Comparison of ENCODE assay signal across 10 cellular contexts in the genomic region with DNA sequence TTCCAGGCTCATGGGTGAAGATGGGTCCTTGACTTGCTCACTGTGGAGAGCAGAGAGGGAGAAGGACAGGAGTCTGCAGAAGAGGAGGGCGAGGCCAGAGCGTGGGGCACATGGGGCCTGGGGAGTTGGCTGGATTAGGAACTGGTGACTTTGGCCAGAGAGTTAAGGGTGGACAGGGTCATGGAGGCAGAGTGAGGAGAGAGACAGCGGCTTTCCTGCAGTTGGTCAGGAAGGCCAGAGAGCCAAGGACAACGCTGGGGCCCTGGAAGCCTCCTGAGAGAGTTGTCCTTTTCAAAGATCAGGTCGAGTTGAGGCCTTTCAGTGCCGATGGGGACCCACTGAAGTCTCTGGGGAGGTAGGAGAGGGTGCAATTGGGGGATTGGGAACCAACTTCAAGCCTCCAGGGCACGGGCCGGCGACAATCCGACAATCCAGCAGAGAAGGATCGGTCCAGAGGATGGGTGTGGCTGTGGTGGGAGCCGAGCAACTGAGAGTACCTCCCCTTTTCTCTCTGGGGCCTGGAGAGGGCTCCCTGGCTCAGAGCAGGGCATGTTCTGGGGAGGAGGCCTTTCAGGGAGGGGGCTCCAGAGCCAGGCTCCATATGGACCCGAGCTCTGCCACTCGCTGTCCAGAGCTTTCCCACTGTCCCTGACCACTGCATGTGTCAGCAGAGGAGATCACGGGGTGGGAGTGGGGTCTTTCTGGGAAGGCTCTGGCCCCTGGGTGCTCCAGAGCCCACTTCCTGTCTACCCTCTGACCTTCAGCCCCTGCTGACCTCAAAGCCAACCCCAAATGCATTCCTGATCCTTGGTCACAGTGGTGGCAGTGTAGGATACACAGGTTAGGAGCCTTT. TPM values are rescaled to one million over a fixed set of nuclear protein-coding genes. Genes with fewer than 3 reads are reported as not detected.
DNase-seq lines count a peak whose midpoint lies in the region; ATAC-seq and TF ChIP-seq lines count a peak whose summit lies in the region.
"Had no signal": no experiment of that assay in that cellular context is flagged by ENCODE, and none has a peak within 500 bp of the region (broad histone marks: within the 10 kb centered on the region; RNA-seq: fewer than 3 reads in every experiment).

No MANE protein-coding gene starts in this region.

- no TSS peak for BruUV-seq in MCF 10A (replicated peaks; lab: Mats Ljungman, UMichigan)

- intact Hi-C loops in MCF 10A (cut with micrococcal nuclease) = no loop called here

- H4K91ac ChIP-seq in mesenchymal stem cell (ENCODE audit: low read length) = peak overlapping the region; percentile 91

- in situ Hi-C loops in GM13977 (cut with MboI; ENCODE audit: low pct_unique_long_range_greater_than_20kb, low sequenced_read_pairs, unreplicated experiment) = no loop called here

- H3K27ac Mint-ChIP-seq in activated CD8-positive, alpha-beta memory T cell treated with anti-CD3 and anti-CD28 coated beads, Interleukin-2, amount 10 ng/mL, durations not matched to agents 7 days and 5 days = peak overlapping the region; percentile 52
- H3K27ac Mint-ChIP-seq in MCF 10A (ENCODE audit: low read depth, unreplicated experiment) = peak overlapping the region; percentile 85

- peak overlapping the region; percentile 11 to 25 for H3K23ac ChIP-seq in mesenchymal stem cell (ENCODE audit: low read length in 2 of 2)

- H3K9me3 Mint-ChIP-seq in activated CD8-positive, alpha-beta memory T cell treated with anti-CD3 and anti-CD28 coated beads, Interleukin-2, amount 10 ng/mL, durations not matched to agents 7 days and 5 days (ENCODE audit: low read depth) = no peaks in the 10 kb centered on the region
- H3K9me3 Mint-ChIP-seq in MCF 10A (ENCODE audit: unreplicated experiment) = no peaks in the 10 kb centered on the region

- H3K4me3 Mint-ChIP-seq in activated CD8-positive, alpha-beta memory T cell treated with anti-CD3 and anti-CD28 coated beads, Interleukin-2, amount 10 ng/mL, durations not matched to agents 7 days and 5 days = no peak overlapping the region
- peak overlapping the region; percentile 22 for H3K4me3 Mint-ChIP-seq in MCF 10A (ENCODE audit: unreplicated experiment)

- peak in 1 of 2 donors; percentile 11 for TF ChIP-seq EP300 in tibial nerve (IDR thresholded peaks at IDR 0.05)

- peak overlapping the region; percentile 54 to 72 for H3K4ac ChIP-seq in mesenchymal stem cell (ENCODE audit: low read depth in 1 of 2, low read length in 2 of 2)

- peaks cover 41 to 75% of the 10 kb centered on the region in 2 experiments for H3K36me3 ChIP-seq in mesenchymal stem cell (ENCODE audit: control insufficient read depth in 1 of 2, insufficient read depth in 2 of 2, low read depth in 1 of 2, low read length in 2 of 2)
- H3K36me3 ChIP-seq in tibial nerve = peaks cover 2 to 45% (median 8%) of the 10 kb centered on the region in 3 donors

- H3K27me3 ChIP-seq in mesenchymal stem cell (ENCODE audit: control insufficient read depth in 1 of 2, insufficient read depth in 1 of 2, low read length in 2 of 2) (no peaks in the 10 kb centered on the region), tibial nerve (no peaks in the 10 kb centered on the region)

- peaks cover 32% of the 10 kb centered on the region for H3K4me1 Mint-ChIP-seq in activated CD8-positive, alpha-beta memory T cell treated with anti-CD3 and anti-CD28 coated beads, Interleukin-2, amount 10 ng/mL, durations not matched to agents 7 days and 5 days
- peaks cover 35% of the 10 kb centered on the region for H3K4me1 Mint-ChIP-seq in MCF 10A (ENCODE audit: insufficient read depth, unreplicated experiment)

- H3K27me3 Mint-ChIP-seq in activated CD8-positive, alpha-beta memory T cell treated with anti-CD3 and anti-CD28 coated beads, Interleukin-2, amount 10 ng/mL, durations not matched to agents 7 days and 5 days = no peaks in the 10 kb centered on the region
- H3K27me3 Mint-ChIP-seq in MCF 10A (ENCODE audit: insufficient read depth, unreplicated experiment) = no peaks in the 10 kb centered on the region

- H3K4me2 ChIP-seq in mesenchymal stem cell (ENCODE audit: low read length, poor library complexity, severe bottlenecking) = no peak overlapping the region

- H3K4me1 ChIP-seq in mesenchymal stem cell (ENCODE audit: control insufficient read depth, insufficient read depth, low read depth, low read length) (peaks cover 43% of the 10 kb centered on the region), tibial nerve (peaks cover 3 to 89% (median 46%) of the 10 kb centered on the region in 4 donors)

- peak overlapping the region in 1 of 2 experiments; percentile 53 for H3K4me3 ChIP-seq in mesenchymal stem cell (ENCODE audit: insufficient read depth in 1 of 2, low read depth in 1 of 2, low read length in 2 of 2)
- H3K4me3 ChIP-seq in tibial nerve = peak overlapping the region in 1 of 4 donors; percentile 26

- peaks cover 24% of the 10 kb centered on the region for H3K36me3 Mint-ChIP-seq in activated CD8-positive, alpha-beta memory T cell treated with anti-CD3 and anti-CD28 coated beads, Interleukin-2, amount 10 ng/mL, durations not matched to agents 7 days and 5 days
- H3K36me3 Mint-ChIP-seq in MCF 10A (ENCODE audit: insufficient read depth, unreplicated experiment) = peaks cover 51% of the 10 kb centered on the region

- H2AFZ ChIP-seq in mesenchymal stem cell (ENCODE audit: low read depth, low read length) = no peak overlapping the region

- CTCF ChIA-PET in activated CD8-positive, alpha-beta memory T cell treated with anti-CD3 and anti-CD28 coated beads, Interleukin-2, amount 10 ng/mL, durations not matched to agents 7 days and 5 days (lab: Charles Lee) = interaction anchor here (1.3 kb wide), 1 partner anchor 14 kb away, joined by 4 read pairs; no protein-coding TSS in a partner anchor
- CTCF ChIA-PET in MCF 10A (lab: Yijun Ruan, JAX) = interaction anchor here (1.6 to 1.9 kb wide), 2 partner anchors 11 to 14 kb away, joined by 5 to 8 read pairs; no protein-coding TSS in a partner anchor

- TF ChIP-seq CTCF in MCF 10A (IDR thresholded peaks at IDR 0.05; ENCODE audit: unreplicated experiment) (no peak), tibial nerve (IDR thresholded peaks at IDR 0.05) (no peak), GM13977 (IDR thresholded peaks at IDR 0.05; ENCODE audit: extremely low read depth, insufficient read depth, missing control alignments) (no peak)

- POLR2A ChIA-PET in MCF 10A (lab: Yijun Ruan, JAX) = interaction anchor here (0.7 to 1.1 kb wide), 6 partner anchors 11 to 229 kb away, joined by 3 to 7 read pairs (median 3); a partner anchor contains a TSS

- peak overlapping the region; percentile 43 for H2BK120ac ChIP-seq in mesenchymal stem cell (ENCODE audit: low read depth, low read length)

- no peak for ATAC-seq in activated CD8-positive, alpha-beta memory T cell treated with anti-CD3 and anti-CD28 coated beads, Interleukin-2, amount 10 ng/mL, durations not matched to agents 7 days and 5 days

- TF ChIP-seq POLR2A in tibial nerve (IDR thresholded peaks at IDR 0.05) = no peak

- peak overlapping the region; percentile 47 for H4K8ac ChIP-seq in mesenchymal stem cell (ENCODE audit: low read length)

- no peak for DNase-seq in activated CD8-positive, alpha-beta memory T cell treated with anti-CD3 and anti-CD28 coated beads, Interleukin-2, amount 10 ng/mL, durations not matched to agents 7 days and 5 days
- no peak for DNase-seq in activated CD8-positive, alpha-beta memory T cell treated with anti-CD3 and anti-CD28 coated beads, Interleukin-2, amount 50 U/mL, for 4 hours
- DNase-seq in MCF 10A (ENCODE audit: unreplicated experiment) (no peak), mesenchymal stem cell (no peak), tibial nerve (ENCODE audit: low spot score in 2 of 2) (no peak), GM13977 (ENCODE audit: low spot score) (no peak), DMS153 treated with DMSO at 0.1 percent for 48 hours (lab: John Stamatoyannopoulos, UW; ENCODE audit: unreplicated experiment) (no peak)
- no peak for DNase-seq in stimulated activated naive CD4-positive, alpha-beta T cell treated with Interleukin-2 at 50 U/mL for 16 hours (lab: John Stamatoyannopoulos, UW)
- DNase-seq: NCI-H2171 treated with DMSO at 0.1 percent for 48 hours had no signal

- no peak overlapping the region for H3K27ac ChIP-seq in mesenchymal stem cell (ENCODE audit: low read length, poor library complexity, severe bottlenecking)
- peak overlapping the region; percentile 78 to 98 (median 82) for H3K27ac ChIP-seq in tibial nerve

- peak overlapping the region; percentile 77 for H2BK15ac ChIP-seq in mesenchymal stem cell (ENCODE audit: low read depth, poor library complexity, severe bottlenecking)

- H3K9ac ChIP-seq in mesenchymal stem cell (ENCODE audit: low read length) = peak overlapping the region; percentile 28

- peak overlapping the region; percentile 87 to 97 for H2BK12ac ChIP-seq in mesenchymal stem cell (ENCODE audit: low read length in 2 of 2)

- peak overlapping the region in 1 of 2 experiments; percentile 44 for H3K14ac ChIP-seq in mesenchymal stem cell (ENCODE audit: low read length in 2 of 2)

- no peaks in the 10 kb centered on the region for H3K9me3 ChIP-seq in mesenchymal stem cell (ENCODE audit: control insufficient read depth, low read length)
- no peaks in the 10 kb centered on the region for H3K9me3 ChIP-seq in tibial nerve

- H3K79me1 ChIP-seq in mesenchymal stem cell (replicated peaks; ENCODE audit: low read length, poor library complexity, severe bottlenecking) = peaks cover 51% of the 10 kb centered on the region

- peak overlapping the region; percentile 72 to 91 for H3K18ac ChIP-seq in mesenchymal stem cell (ENCODE audit: low read depth in 1 of 2, low read length in 2 of 2)

- 83% methylated on average over 13 of the region's 15 CpGs for WGBS in mesenchymal stem cell
- 47 to 52% methylated on average over 15 of the region's 15 CpGs for WGBS in tibial nerve, 2 donors

- H2AK5ac ChIP-seq in mesenchymal stem cell (ENCODE audit: low read length, severe bottlenecking) = peak overlapping the region; percentile 93

- no peak overlapping the region for H2BK5ac ChIP-seq in mesenchymal stem cell (ENCODE audit: low read depth, low read length, poor library complexity, severe bottlenecking)

RNA-seq across cellular contexts. Expression of a gene that starts 7.5 kb away (rescaled TPM):
- total RNA-seq in activated CD8-positive, alpha-beta memory T cell treated with anti-CD3 and anti-CD28 coated beads, Interleukin-2, amount 10 ng/mL, durations not matched to agents 7 days and 5 days = under 1 TPM; 0.47 to 0.63 TPM
- total RNA-seq in MCF 10A (2022) = 0.70 and 2.0 TPM in 2 replicates
- 24.3 TPM for polyA plus RNA-seq in mesenchymal stem cell (2013, experiment 1 of 2)
- 25.0 TPM for polyA plus RNA-seq in mesenchymal stem cell (2013, experiment 2 of 2)
- total RNA-seq in tibial nerve = 10 to 100 TPM; 37.8 to 55.3 (median 45.8) TPM
- polyA plus RNA-seq: neural cell had no signal

RNA-seq across cellular contexts. Expression of a gene that starts 31.3 kb away (rescaled TPM):
- total RNA-seq in activated CD8-positive, alpha-beta memory T cell treated with anti-CD3 and anti-CD28 coated beads, Interleukin-2, amount 10 ng/mL, durations not matched to agents 7 days and 5 days = 10 to 100 TPM; 25.6 to 26.7 TPM
- total RNA-seq in MCF 10A (2022) = 30.9 and 31.6 TPM in 2 replicates
- polyA plus RNA-seq in mesenchymal stem cell (2013, experiment 1 of 2) = 45.4 TPM
- polyA plus RNA-seq in mesenchymal stem cell (2013, experiment 2 of 2) = 46.0 TPM
- 10 to 100 TPM; 65.1 to 94.7 (median 81.1) TPM for total RNA-seq in tibial nerve

RNA-seq across cellular contexts. Expression of a gene that starts 31.5 kb away (rescaled TPM):
- 10 to 100 TPM; 12.7 to 20.6 TPM for total RNA-seq in activated CD8-positive, alpha-beta memory T cell treated with anti-CD3 and anti-CD28 coated beads, Interleukin-2, amount 10 ng/mL, durations not matched to agents 7 days and 5 days
- 3.8 and 5.7 TPM in 2 replicates for total RNA-seq in MCF 10A (2022)
- 5.2 TPM for polyA plus RNA-seq in mesenchymal stem cell (2013, experiment 1 of 2)
- polyA plus RNA-seq in mesenchymal stem cell (2013, experiment 2 of 2) = 5.6 TPM
- total RNA-seq in tibial nerve = 1 to 10 TPM; 7.4 to 9.0 (median 8.6) TPM

RNA-seq across cellular contexts. Expression of a gene that starts 34.1 kb away (rescaled TPM):
- 10 to 100 TPM in 1 of 2 experiments, 1 to 10 TPM in 1; 7.7 to 11.1 TPM for total RNA-seq in activated CD8-positive, alpha-beta memory T cell treated with anti-CD3 and anti-CD28 coated beads, Interleukin-2, amount 10 ng/mL, durations not matched to agents 7 days and 5 days
- 12.0 and 16.9 TPM in 2 replicates for total RNA-seq in MCF 10A (2022)
- 31.1 TPM for polyA plus RNA-seq in mesenchymal stem cell (2013, experiment 1 of 2)
- 31.0 TPM for polyA plus RNA-seq in mesenchymal stem cell (2013, experiment 2 of 2)
- 10 to 100 TPM in 3 of 4 donors, 1 to 10 TPM in 1; 9.4 to 13.1 (median 12.3) TPM for total RNA-seq in tibial nerve

RNA-seq across cellular contexts. Expression of a gene that starts 34.2 kb away (rescaled TPM):
- 100 to 1,000 TPM in 1 of 2 experiments, 10 to 100 TPM in 1; 88.0 to 108 TPM for total RNA-seq in activated CD8-positive, alpha-beta memory T cell treated with anti-CD3 and anti-CD28 coated beads, Interleukin-2, amount 10 ng/mL, durations not matched to agents 7 days and 5 days
- 47.3 and 54.9 TPM in 2 replicates for total RNA-seq in MCF 10A (2022)
- 14.9 TPM for polyA plus RNA-seq in mesenchymal stem cell (2013, experiment 1 of 2)
- polyA plus RNA-seq in mesenchymal stem cell (2013, experiment 2 of 2) = 14.6 TPM
- total RNA-seq in tibial nerve = 10 to 100 TPM; 22.9 to 76.5 (median 43.5) TPM

Comparison
In these comparisons a context has a peak if more than half of its experiments do, and no peak if none do; other contexts are left out.
1. RNA of a gene that starts 7.5 kb away (total RNA-seq): 37.8 to 55.3 TPM in tibial nerve; 0.70 to 2.0 TPM in MCF 10A and 0.47 to 0.63 TPM in activated CD8-positive, alpha-beta memory T cell treated with anti-CD3 and anti-CD28 coated beads, Interleukin-2, amount 10 ng/mL, durations not matched to agents 7 days and 5 days; every median in the first group is over 10 times any median in the second.